Comparison of ENCODE assay signal across 19 cellular contexts in genomic region chr1:230939806-230940489, GRCh38.
"Had no signal": no experiment of that assay in that cellular context is flagged by ENCODE, and none has a peak within 500 bp of the region (broad histone marks: within the 10 kb centered on the region; RNA-seq: fewer than 3 reads in every experiment).

No MANE protein-coding gene starts in this region.

- H3K4me1 ChIP-seq: esophagus squamous epithelium, suprapubic skin had no signal

- DNase-seq: activated CD4-positive, CD25-positive, alpha-beta regulatory T cell treated with anti-CD3 and anti-CD28 coated beads, Interleukin-2, amount 50 U/mL, for 72 hours; activated naive CD4-positive, alpha-beta T cell treated with anti-CD3 and anti-CD28 coated beads, Interleukin-2, amount 50 U/mL, for 16 hours; activated T-cell treated with anti-CD3 and anti-CD28 coated beads, Interleukin-2, amount 50 U/mL, for 1 hour; adrenal gland; body of pancreas; central memory CD4-positive, alpha-beta T cell; effector CD8-positive, alpha-beta T cell; esophagus squamous epithelium; nucleus accumbens; right cardiac atrium; stimulated activated CD4-positive, alpha-beta T cell treated with anti-CD3 and anti-CD28 coated beads, Interleukin-4, amount 100 ng/mL, for 4 hours; stimulated activated CD8-positive, alpha-beta memory T cell treated with anti-CD3 and anti-CD28 coated beads, Interleukin-4, amount 100 ng/mL, for 48 hours; stimulated activated naive CD8-positive, alpha-beta T cell treated with anti-CD3 and anti-CD28 coated beads, Interleukin-15, Interleukin-2, amounts not matched to agents 100 U/mL and 50 U/mL, for 24 hours; SW 1271; upper lobe of left lung had no signal

- ATAC-seq: body of pancreas; natural killer cell treated with Interleukin-12 subunit alpha and Interleukin-12 subunit beta and Interleukin-15 and Interleukin-18, amount 100 ng/mL, for 72 hours; right cardiac atrium; stimulated activated naive CD8-positive, alpha-beta T cell treated with anti-CD3 and anti-CD28 coated beads, Interleukin-15, Interleukin-2, amounts not matched to agents 100 U/mL and 50 U/mL, for 24 hours had no signal

- H3K27me3 ChIP-seq: adrenal gland, body of pancreas, esophagus squamous epithelium, suprapubic skin, upper lobe of left lung had no signal

- FAIRE-seq: endothelial cell of umbilical vein, small intestine had no signal

- H3K9me3 ChIP-seq: adrenal gland, body of pancreas, esophagus squamous epithelium, suprapubic skin, upper lobe of left lung had no signal

- H3K36me3 ChIP-seq: adrenal gland had no signal

- H3K27ac ChIP-seq: body of pancreas, esophagus squamous epithelium, suprapubic skin, upper lobe of left lung had no signal

- H3K4me3 ChIP-seq: adrenal gland, body of pancreas, esophagus squamous epithelium, suprapubic skin, upper lobe of left lung had no signal
